8 cellular contexts compared by ENCODE assay signal in the genomic region with DNA sequence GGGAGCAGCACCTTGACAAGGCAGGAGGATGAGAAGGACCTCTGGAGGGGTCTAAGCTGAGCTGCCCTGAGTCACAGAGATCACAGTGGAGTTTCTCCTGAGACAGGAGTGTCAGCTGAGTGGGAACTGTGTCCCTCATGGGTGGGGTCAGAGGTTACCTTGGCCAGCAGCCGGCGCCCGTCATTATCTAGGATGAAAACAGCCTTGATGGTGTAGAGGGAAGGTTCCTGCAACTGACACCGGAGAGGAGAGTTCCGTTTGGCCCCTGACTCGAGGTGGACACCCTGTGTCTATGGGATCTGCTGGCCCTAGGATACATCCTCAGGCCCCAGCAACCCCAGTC. TPM values are rescaled to one million over a fixed set of nuclear protein-coding genes. Genes with fewer than 3 reads are reported as not detected.
DNase-seq lines count a peak whose midpoint lies in the region; ATAC-seq and TF ChIP-seq lines count a peak whose summit lies in the region.

No MANE protein-coding gene starts in this region.

- TF ChIP-seq CTCF in PC-9 (conservative IDR thresholded peaks at IDR 0.05), result no peak
- TF ChIP-seq CTCF in epithelial cell of esophagus (IDR thresholded peaks at IDR 0.05; ENCODE audit: insufficient read depth, low read depth, low read length, missing control alignments), result no peak
- no peak for TF ChIP-seq CTCF in osteocyte (IDR thresholded peaks at IDR 0.05)

- peak overlapping the region; percentile 65 to 97 (median 82); a peak in 18 of 22 replicates for H3K4me2 ChIP-seq in BLaER1 treated with 17β-estradiol and CSF1 and Interleukin-3, amounts not matched to agents 10 nM and 100 nM
- peak overlapping the region; percentile 74; the same call in 1 of the 2 replicates for H3K4me2 ChIP-seq in PC-9

- intact Hi-C loops in PC-9 (cut with micrococcal nuclease; ENCODE audit: unreplicated experiment), result no loop called here

- H3K79me2 ChIP-seq in PC-9 (ENCODE audit: low read depth), result no peaks in the 10 kb centered on the region

- H3K4me3 Mint-ChIP-seq in osteocyte (ENCODE audit: unreplicated experiment), result peak overlapping the region; percentile 67

- no peak overlapping the region for H3K27ac ChIP-seq in BLaER1 treated with 17β-estradiol and CSF1 and Interleukin-3, amounts not matched to agents 10 nM and 100 nM
- H3K27ac ChIP-seq in PC-9, result no peak overlapping the region

- H3K9me2 ChIP-seq in PC-9 (ENCODE audit: insufficient read depth), result no peaks in the 10 kb centered on the region

- H2AFZ ChIP-seq in PC-9, result no peak overlapping the region

- H3K9me3 ChIP-seq in BLaER1 treated with 17β-estradiol and CSF1 and Interleukin-3, amounts not matched to agents 10 nM and 100 nM (replicated peaks in 1 of 11), result no peaks in the 10 kb centered on the region
- no peaks in the 10 kb centered on the region for H3K9me3 ChIP-seq in PC-9 (ENCODE audit: insufficient read depth, low read depth)

- H3K27me3 Mint-ChIP-seq in osteocyte (ENCODE audit: unreplicated experiment), result no peaks in the 10 kb centered on the region

- peaks cover 0 to 10% (median 8%) of the 10 kb centered on the region in 10 experiments; a peak in 16 of 20 replicates for H3K4me1 ChIP-seq in BLaER1 treated with 17β-estradiol and CSF1 and Interleukin-3, amounts not matched to agents 10 nM and 100 nM
- no peaks in the 10 kb centered on the region for H3K4me1 ChIP-seq in PC-9 (replicated peaks; ENCODE audit: insufficient read depth)

- no TSS peak for BruUV-seq in PC-9 (replicated peaks; lab: Mats Ljungman, UMichigan)

- peaks cover 19% of the 10 kb centered on the region for H3K4me1 Mint-ChIP-seq in osteocyte (ENCODE audit: unreplicated experiment)

- no peak for ATAC-seq in GM21576 (IDR thresholded peaks at IDR 0.05; ENCODE audit: unreplicated experiment)

- H3K9ac ChIP-seq in BLaER1 treated with 17β-estradiol and CSF1 and Interleukin-3, amounts not matched to agents 10 nM and 100 nM, result no peak overlapping the region; a peak in 1 of 22 replicates

- POLR2A ChIA-PET in PC-9 (lab: Charles Lee; ENCODE audit: unreplicated experiment), result no interaction called here

- DNase-seq in PC-9 (no peak), epithelial cell of esophagus (ENCODE audit: low read depth) (no peak), osteocyte (ENCODE audit: extremely low spot score, unreplicated experiment) (no peak), NCI-H2107 (lab: John Stamatoyannopoulos, UW) (no peak), KBM-7 (no peak), HuH-7.5 (ENCODE audit: low spot score) (no peak)

- in situ Hi-C loops in KBM-7 (cut with MboI; ENCODE audit: low pct_unique_long_range_greater_than_20kb, low sequenced_read_pairs), result loop anchor here (10.0 kb wide), 1 partner anchor 88 kb away; no protein-coding TSS in a partner anchor

- no peaks in the 10 kb centered on the region for H3K36me3 ChIP-seq in BLaER1 treated with 17β-estradiol and CSF1 and Interleukin-3, amounts not matched to agents 10 nM and 100 nM
- H3K36me3 ChIP-seq in PC-9 (ENCODE audit: low read depth), result no peaks in the 10 kb centered on the region

- no peaks in the 10 kb centered on the region for H3K36me3 Mint-ChIP-seq in osteocyte (ENCODE audit: unreplicated experiment)

- peak overlapping the region in 8 of 10 experiments; percentile 34 to 68 (median 56); a peak in 11 of 20 replicates for H3K4me3 ChIP-seq in BLaER1 treated with 17β-estradiol and CSF1 and Interleukin-3, amounts not matched to agents 10 nM and 100 nM
- no peak overlapping the region for H3K4me3 ChIP-seq in PC-9
- peak overlapping the region; percentile 50 for H3K4me3 ChIP-seq in epithelial cell of esophagus (ENCODE audit: low read length)

- peaks cover 0 to 24% (median 12%) of the 10 kb centered on the region in 11 experiments; a peak in 11 of 22 replicates for H4K20me1 ChIP-seq in BLaER1 treated with 17β-estradiol and CSF1 and Interleukin-3, amounts not matched to agents 10 nM and 100 nM
- H4K20me1 ChIP-seq in PC-9 (ENCODE audit: insufficient read depth), result no peaks in the 10 kb centered on the region

- CTCF ChIA-PET in PC-9 (lab: Charles Lee), result no interaction called here

- no peaks in the 10 kb centered on the region for H3K9me3 Mint-ChIP-seq in osteocyte (ENCODE audit: unreplicated experiment)

- H3K27ac Mint-ChIP-seq in osteocyte (ENCODE audit: unreplicated experiment), result peak overlapping the region; percentile 73

- H3K27me3 ChIP-seq in BLaER1 treated with 17β-estradiol and CSF1 and Interleukin-3, amounts not matched to agents 10 nM and 100 nM, result peaks cover 58 to 90% (median 86%) of the 10 kb centered on the region in 11 experiments
- H3K27me3 ChIP-seq in PC-9 (ENCODE audit: insufficient read depth, low read depth), result peaks cover 56% of the 10 kb centered on the region

- peaks cover 12% of the 10 kb centered on the region; the same call in 1 of the 2 replicates for H3F3A ChIP-seq in PC-9 (ENCODE audit: insufficient read depth, low read depth)

RNA-seq across cellular contexts. Expression of a gene that starts 0.9 kb away (rescaled TPM):
- total RNA-seq in PC-9 (2021), result 2.6 and 2.7 TPM in 2 replicates
- total RNA-seq in osteocyte, result 49.4 and 53.4 TPM in 2 replicates

RNA-seq across cellular contexts. Expression of a gene that starts 11.5 kb away (rescaled TPM):
- total RNA-seq in PC-9 (2021) (85.5 and 91.7 TPM in 2 replicates), osteocyte (250 and 278 TPM in 2 replicates)

Comparison
In these comparisons a context has a peak if more than half of its experiments do, and no peak if none do; other contexts are left out.
1. RNA of a gene that starts 0.9 kb away (total RNA-seq): 49.4 to 53.4 TPM in osteocyte; 2.6 to 2.7 TPM in PC-9; every median in the first group is over 10 times any median in the second.